Comparison of ENCODE assay signal across 10 cellular contexts in genomic region chr12:51972424-51972812, GRCh38. TPM values are rescaled to one million over a fixed set of nuclear protein-coding genes. Genes with fewer than 3 reads are reported as not detected.
DNase-seq lines count a peak whose midpoint lies in the region; ATAC-seq, FAIRE-seq and TF ChIP-seq lines count a peak whose summit lies in the region.
"Had no signal": no experiment of that assay in that cellular context is flagged by ENCODE, and none has a peak within 500 bp of the region (broad histone marks: within the 10 kb centered on the region; RNA-seq: fewer than 3 reads in every experiment).

No MANE protein-coding gene starts in this region.

- H3K79me2 ChIP-seq in astrocyte (ENCODE audit: insufficient read depth, low read length) = peaks cover 52% of the 10 kb centered on the region

- H3K27me3 ChIP-seq in right atrium auricular region (no peaks in the 10 kb centered on the region), heart left ventricle (no peaks in the 10 kb centered on the region), astrocyte (ENCODE audit: insufficient read depth, low read length) (no peaks in the 10 kb centered on the region), lower lobe of right lung (ENCODE audit: low read depth) (no peaks in the 10 kb centered on the region), vagina (no peaks in the 10 kb centered on the region)
- H3K27me3 ChIP-seq: SJCRH30 had no signal

- TF ChIP-seq POLR2A in heart left ventricle (IDR thresholded peaks at IDR 0.05) = no peak
- TF ChIP-seq POLR2A in vagina (IDR thresholded peaks at IDR 0.05) = no peak

- no peaks in the 10 kb centered on the region for H3K27me3 Mint-ChIP-seq in astrocyte (ENCODE audit: low read depth, unreplicated experiment)

- no peak for FAIRE-seq in astrocyte (lab: Jason Lieb, UNC)

- ATAC-seq in heart left ventricle = no peak
- peak in 1 of 2 donors; percentile 7 for ATAC-seq in lower lobe of right lung
- ATAC-seq in GM21786 (IDR thresholded peaks at IDR 0.05; ENCODE audit: unreplicated experiment) = no peak

- no peak overlapping the region for H2AFZ ChIP-seq in astrocyte (ENCODE audit: low read depth, low read length)

- peak overlapping the region; percentile 10 for H3K9ac ChIP-seq in astrocyte (ENCODE audit: low read length)

- H3K4me3 ChIP-seq in right atrium auricular region (no peak overlapping the region), heart left ventricle (peak overlapping the region in 1 of 12 donors; percentile 10), astrocyte (ENCODE audit: insufficient read depth, low read depth, low read length) (no peak overlapping the region), lower lobe of right lung (no peak overlapping the region), vagina (no peak overlapping the region)
- H3K4me3 ChIP-seq: SJCRH30 had no signal

- no peaks in the 10 kb centered on the region for H3K9me3 Mint-ChIP-seq in astrocyte (ENCODE audit: unreplicated experiment)

- H4K20me1 ChIP-seq in astrocyte (ENCODE audit: insufficient read depth, low read length) = peaks cover 27% of the 10 kb centered on the region

- peak overlapping the region; percentile 17 to 20 for H3K27ac ChIP-seq in right atrium auricular region
- H3K27ac ChIP-seq in heart left ventricle = peak overlapping the region in 2 of 12 donors; percentile 13 to 88
- H3K27ac ChIP-seq in astrocyte (ENCODE audit: low read depth, low read length) = peak overlapping the region; percentile 65
- peak overlapping the region; percentile 42 for H3K27ac ChIP-seq in lower lobe of right lung
- peak overlapping the region; percentile 40 for H3K27ac ChIP-seq in vagina
- H3K27ac ChIP-seq: SJCRH30 had no signal

- no peak overlapping the region for H3K4me3 Mint-ChIP-seq in astrocyte (ENCODE audit: unreplicated experiment)

- 73 to 86% (median 80%) methylated on average over 5 of the region's 5 CpGs for WGBS in heart left ventricle, 4 donors

- no peak for TF ChIP-seq CTCF in right atrium auricular region (IDR thresholded peaks at IDR 0.05)
- no peak for TF ChIP-seq CTCF in heart left ventricle (IDR thresholded peaks at IDR 0.05)
- TF ChIP-seq CTCF in astrocyte (IDR thresholded peaks at IDR 0.05; ENCODE audit: insufficient read depth, low read depth, low read length) = no peak
- TF ChIP-seq CTCF in lower lobe of right lung (IDR thresholded peaks at IDR 0.05) = no peak
- no peak for TF ChIP-seq CTCF in vagina (IDR thresholded peaks at IDR 0.05)

- H3K4me2 ChIP-seq in astrocyte (ENCODE audit: low read length) = peak overlapping the region; percentile 59

- H3K9me3 ChIP-seq in right atrium auricular region (no peaks in the 10 kb centered on the region), heart left ventricle (no peaks in the 10 kb centered on the region), astrocyte (ENCODE audit: insufficient read depth, low read depth, low read length) (no peaks in the 10 kb centered on the region), lower lobe of right lung (no peaks in the 10 kb centered on the region), vagina (no peaks in the 10 kb centered on the region)
- H3K9me3 ChIP-seq: SJCRH30 had no signal

- peaks cover 14% of the 10 kb centered on the region for H3K36me3 Mint-ChIP-seq in astrocyte (ENCODE audit: low read depth, unreplicated experiment)

- peaks cover 63% of the 10 kb centered on the region for H3K4me1 Mint-ChIP-seq in astrocyte (ENCODE audit: low read depth, unreplicated experiment)

- DNase-seq in right atrium auricular region (ENCODE audit: low spot score) (no peak), heart left ventricle (no peak), astrocyte (ENCODE audit: low read depth) (no peak), lower lobe of right lung (no peak), vagina (ENCODE audit: extremely low spot score in 2 of 2) (no peak), medulla oblongata (ENCODE audit: extremely low spot score) (no peak), CD1c-positive myeloid dendritic cell (ENCODE audit: extremely low spot score) (no peak)
- DNase-seq: COR-L47, SJCRH30 had no signal

- H3K4me1 ChIP-seq in right atrium auricular region (peaks cover 6 to 29% of the 10 kb centered on the region in 2 donors), heart left ventricle (peaks cover 7 to 76% (median 32%) of the 10 kb centered on the region in 12 donors), astrocyte (ENCODE audit: insufficient read depth, low read length) (peaks cover 70% of the 10 kb centered on the region), lower lobe of right lung (peaks cover 76% of the 10 kb centered on the region), vagina (peaks cover 56% of the 10 kb centered on the region)
- H3K4me1 ChIP-seq: SJCRH30 had no signal

- no peak overlapping the region for H3K27ac Mint-ChIP-seq in astrocyte (ENCODE audit: unreplicated experiment)

- intact Hi-C loops in heart left ventricle (cut with DNase I) (loop anchor here in 1 of 10 donors (10.0 kb wide), 1 partner anchor 48 kb away; no protein-coding TSS in a partner anchor), lower lobe of right lung (cut with DNase I) (no loop called here), vagina (cut with DNase I) (no loop called here)

- peaks cover 19% of the 10 kb centered on the region for H3K36me3 ChIP-seq in right atrium auricular region
- peaks cover 0 to 24% (median 22%) of the 10 kb centered on the region in 9 donors for H3K36me3 ChIP-seq in heart left ventricle
- peaks cover 3% of the 10 kb centered on the region for H3K36me3 ChIP-seq in astrocyte (ENCODE audit: insufficient read depth, low read length)
- peaks cover 24% of the 10 kb centered on the region for H3K36me3 ChIP-seq in lower lobe of right lung
- peaks cover 0 to 14% of the 10 kb centered on the region in 2 donors for H3K36me3 ChIP-seq in vagina

RNA-seq across cellular contexts. Expression of gene ACVR1B, which starts 20.9 kb away (rescaled TPM):
- total RNA-seq in right atrium auricular region = 10 to 100 TPM in 1 of 2 donors, 1 to 10 TPM in 1; 8.2 to 12.5 TPM
- total RNA-seq in heart left ventricle = 10 to 100 TPM in 7 of 9 donors, 1 to 10 TPM in 2; 7.4 to 19.8 (median 11.6) TPM
- polyA plus RNA-seq in heart left ventricle = 10 to 100 TPM in 1 of 2 donors, 1 to 10 TPM in 1; 7.7 to 13.3 TPM
- total RNA-seq in astrocyte = 13.8 and 15.4 TPM in 2 replicates
- total RNA-seq in lower lobe of right lung = 34.9 TPM
- total RNA-seq in vagina = 23.6 TPM

RNA-seq across cellular contexts. Expression of gene TAMALIN, which starts 34.3 kb away (rescaled TPM):
- total RNA-seq in right atrium auricular region = 10 to 100 TPM; 17.6 to 23.2 TPM
- 10 to 100 TPM; 12.9 to 38.0 (median 17.6) TPM for total RNA-seq in heart left ventricle
- 10 to 100 TPM; 17.8 to 26.5 TPM for polyA plus RNA-seq in heart left ventricle
- total RNA-seq in astrocyte = 9.6 and 12.4 TPM in 2 replicates
- total RNA-seq in lower lobe of right lung = 85.5 TPM
- total RNA-seq in vagina = 47.1 TPM
